In genomic region chr1:31029031-31029430, GRCh38 we compare ENCODE assay signal across 1 cellular context.
TF ChIP-seq lines count a peak whose summit lies in the region.

No MANE protein-coding gene starts in this region.

TF ChIP-seq in GM23338, 12 proteins besides CTCF, POLR2A, EP300 and RAD21 (continued from another document):
- TF ChIP-seq ZNF462 (CRISPR knock-in tag; IDR thresholded peaks at IDR 0.05) = no peak
- TF ChIP-seq CREB1 (CRISPR knock-in tag; IDR thresholded peaks at IDR 0.05; ENCODE audit: low read depth) = no peak
- no peak for TF ChIP-seq ZNF114 (CRISPR knock-in tag; IDR thresholded peaks at IDR 0.05)
- no peak for TF ChIP-seq POLR2AphosphoS5 (IDR thresholded peaks at IDR 0.05; ENCODE audit: low read depth)
- TF ChIP-seq EZH2phosphoT487 (IDR thresholded peaks at IDR 0.05; ENCODE audit: unreplicated experiment) = no peak
